ENCODE assay signal across 8 cellular contexts in the genomic region with DNA sequence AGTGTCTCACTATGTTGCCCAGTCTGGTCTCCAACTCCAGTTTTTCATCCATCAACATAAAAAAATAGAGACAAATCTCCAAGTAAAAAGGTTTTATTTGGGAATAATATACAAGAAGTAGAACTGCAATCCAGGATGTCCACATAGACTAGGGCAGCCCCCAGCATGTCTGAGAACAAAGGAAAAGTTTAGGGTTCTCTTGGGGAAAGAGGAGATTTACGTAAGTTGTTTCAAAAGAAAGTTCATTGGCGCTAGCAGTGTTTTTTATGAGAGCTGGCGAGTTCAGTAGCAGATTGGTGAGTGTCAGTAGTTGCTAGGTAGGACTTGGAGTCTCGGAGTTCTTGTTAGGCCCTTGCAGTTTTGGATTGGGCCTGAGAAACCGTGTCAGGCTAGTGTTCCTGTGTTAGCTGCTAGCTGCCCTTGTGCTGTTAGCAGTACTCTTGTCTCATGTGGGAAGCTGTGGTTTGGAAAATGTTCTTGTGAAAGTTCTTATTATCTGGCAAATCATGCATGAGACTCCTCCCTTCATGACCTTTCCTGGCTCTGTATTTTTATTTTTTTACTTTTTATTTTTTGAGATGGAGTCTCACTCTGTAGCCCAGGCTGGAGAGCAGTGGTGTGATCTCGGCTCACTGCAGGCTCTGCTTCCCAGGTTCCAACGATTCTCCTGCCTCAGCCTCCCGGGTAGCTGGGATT. TPM values are rescaled to one million over a fixed set of nuclear protein-coding genes. Genes with fewer than 3 reads are reported as not detected.
DNase-seq lines count a peak whose midpoint lies in the region; ATAC-seq and TF ChIP-seq lines count a peak whose summit lies in the region.

No MANE protein-coding gene starts in this region.

- H3K36me3 ChIP-seq in osteoblast (ENCODE audit: insufficient read depth, low read length): no peaks in the 10 kb centered on the region

- no peaks in the 10 kb centered on the region for H3K9me3 ChIP-seq in osteoblast (ENCODE audit: low read depth, low read length)

- peaks cover 17% of the 10 kb centered on the region for H3K27me3 ChIP-seq in osteoblast (ENCODE audit: insufficient read depth, low read length)

- no peaks in the 10 kb centered on the region for H3K79me2 ChIP-seq in osteoblast (ENCODE audit: insufficient read depth, low read length)

- H3K4me1 ChIP-seq in osteoblast (ENCODE audit: insufficient read depth, low read length): peaks cover 4% of the 10 kb centered on the region

- no peaks in the 10 kb centered on the region for H4K20me1 ChIP-seq in osteoblast (ENCODE audit: insufficient read depth, low read length)

- ATAC-seq in GM18870 (IDR thresholded peaks at IDR 0.05; ENCODE audit: unreplicated experiment) (peak; percentile 96), HG02981 (IDR thresholded peaks at IDR 0.05; ENCODE audit: unreplicated experiment) (peak; percentile 98)

- H3K4me3 ChIP-seq in AG10803 (ENCODE audit: low read length) (no peak overlapping the region), osteoblast (ENCODE audit: insufficient read depth, low read length) (no peak overlapping the region)

- H2AFZ ChIP-seq in osteoblast (ENCODE audit: low read length): peak overlapping the region; percentile 88

- DNase-seq in AG10803 (ENCODE audit: low read depth) (peak; percentile 73), RPMI7951 (ENCODE audit: low read depth) (peak; percentile 67), fibroblast of gingiva (ENCODE audit: low read depth) (peak; percentile 65), osteoblast (ENCODE audit: insufficient read length, low spot score, missing footprints) (peak; percentile 86), SHP77 treated with DMSO at 0.1 percent for 48 hours (lab: John Stamatoyannopoulos, UW) (no peak)
- DNase-seq in activated CD4-positive, alpha-beta T cell treated with anti-CD3 and anti-CD28 coated beads, Interleukin-2, amount 50 U/mL, for 1 hour: no peak

- peak overlapping the region; percentile 60 for H3K4me2 ChIP-seq in osteoblast (ENCODE audit: insufficient read depth, low read length)

- no peak for TF ChIP-seq CTCF in AG10803 (conservative IDR thresholded peaks at IDR 0.05; ENCODE audit: low read length)
- no peak for TF ChIP-seq CTCF in osteoblast (IDR thresholded peaks at IDR 0.05; ENCODE audit: extremely low read depth, low read depth, low read length)

- H3K27ac ChIP-seq in osteoblast (ENCODE audit: low read depth, low read length): peak overlapping the region; percentile 54

RNA-seq across cellular contexts. Expression of gene TTLL9, which starts 24.7 kb away (rescaled TPM):
- total RNA-seq in RPMI7951 (2014; rRNA removed; shearing (Covaris generic)): not detected in 2 replicates
- 0.59 and 0.72 TPM in 2 replicates for total RNA-seq in osteoblast

RNA-seq across cellular contexts. Expression of gene DUSP15, which starts 24.8 kb away (rescaled TPM):
- total RNA-seq in RPMI7951 (2014; rRNA removed; shearing (Covaris generic)): not detected in 2 replicates
- total RNA-seq in osteoblast: 1.2 and 1.4 TPM in 2 replicates

RNA-seq across cellular contexts. Expression of gene FOXS1, which starts 49.7 kb away (rescaled TPM):
- 0.24 and 0.39 TPM in 2 replicates for total RNA-seq in RPMI7951 (2014; rRNA removed; shearing (Covaris generic))
- total RNA-seq in osteoblast: under 0.01 and 0.36 TPM in 2 replicates

RNA-seq across cellular contexts. Expression of gene PDRG1, which starts 56.7 kb away (rescaled TPM):
- total RNA-seq in RPMI7951 (2014; rRNA removed; shearing (Covaris generic)): 11.2 and 12.7 TPM in 2 replicates
- total RNA-seq in osteoblast: 2.2 and 2.7 TPM in 2 replicates

Comparison
In these comparisons a context has a peak if more than half of its experiments do, and no peak if none do; other contexts are left out.
1. DNase-seq: peak in AG10803 (single experiment), RPMI7951 (single experiment), fibroblast of gingiva (single experiment) and osteoblast (single experiment); none in SHP77 treated with DMSO at 0.1 percent for 48 hours (single experiment) and activated CD4-positive, alpha-beta T cell treated with anti-CD3 and anti-CD28 coated beads, Interleukin-2, amount 50 U/mL, for 1 hour (single experiment).